20 cellular contexts compared by ENCODE assay signal in genomic region chrX:149499766-149500165, GRCh38. TPM values are rescaled to one million over a fixed set of nuclear protein-coding genes. Genes with fewer than 3 reads are reported as not detected.
"Had no signal": no experiment of that assay in that cellular context is flagged by ENCODE, and none has a peak within 500 bp of the region (broad histone marks: within the 10 kb centered on the region; RNA-seq: fewer than 3 reads in every experiment).

No MANE protein-coding gene starts in this region.

- H3K27ac ChIP-seq: ascending aorta, coronary artery, left ventricle myocardium inferior, ovary, psoas muscle, thoracic aorta, upper lobe of right lung had no signal

- H3K9me3 ChIP-seq: ascending aorta, left ventricle myocardium inferior, ovary, psoas muscle, thoracic aorta, upper lobe of right lung had no signal

- H3K36me3 ChIP-seq: ovary had no signal

- H3K4me3 ChIP-seq: ascending aorta, coronary artery, left ventricle myocardium inferior, ovary, psoas muscle, thoracic aorta, upper lobe of right lung had no signal

- H3K27me3 ChIP-seq: ascending aorta, ovary, upper lobe of right lung had no signal

- ATAC-seq: naive thymus-derived CD4-positive, alpha-beta T cell; psoas muscle; sciatic nerve; stimulated activated naive B cell treated with anti-CD40 and anti-IgM and Interleukin-4, amounts not matched to agents 10 μg/mL and 1 μg/mL and 100 μg/mL, for 72 hours; upper lobe of right lung had no signal

- DNase-seq: activated CD4-positive, alpha-beta T cell treated with anti-CD3 and anti-CD28 coated beads for 4 hours; activated naive CD4-positive, alpha-beta T cell treated with anti-CD3 and anti-CD28 coated beads for 36 hours; activated T-cell treated with anti-CD3 and anti-CD28 coated beads, Interleukin-2, amount 50 U/mL, for 1 hour; hypothalamus; kidney; left ventricle myocardium inferior; mammary epithelial cell; naive thymus-derived CD4-positive, alpha-beta T cell; ovary; psoas muscle; stimulated activated CD4-positive, alpha-beta T cell treated with anti-CD3 and anti-CD28 coated beads, Interleukin-4, amount 100 ng/mL, for 4 hours; stimulated activated naive B cell treated with anti-CD40 and anti-IgM and Interleukin-4, amounts not matched to agents 10 μg/mL and 1 μg/mL and 100 μg/mL, for 72 hours; upper lobe of right lung had no signal

- H3K4me1 ChIP-seq: ascending aorta, upper lobe of right lung had no signal

RNA-seq across cellular contexts. Expression of gene HSFX3, which starts 50.0 kb away (rescaled TPM):
- total RNA-seq: activated naive CD4-positive, alpha-beta T cell treated with anti-CD3 and anti-CD28 coated beads for 36 hours; ascending aorta; frontal cortex; kidney; mammary epithelial cell; naive thymus-derived CD4-positive, alpha-beta T cell; ovary; sciatic nerve; thoracic aorta; upper lobe of right lung had no signal
- polyA plus RNA-seq: adipose tissue; esophagus; mammary epithelial cell; naive thymus-derived CD4-positive, alpha-beta T cell; ovary; psoas muscle had no signal
